In genomic region chrX:112043997-112044396, GRCh38 we compare ENCODE assay signal across 11 cellular contexts. TPM values are rescaled to one million over a fixed set of nuclear protein-coding genes. Genes with fewer than 3 reads are reported as not detected.
DNase-seq lines count a peak whose midpoint lies in the region; ATAC-seq, FAIRE-seq and TF ChIP-seq lines count a peak whose summit lies in the region.
"Had no signal": no experiment of that assay in that cellular context is flagged by ENCODE, and none has a peak within 500 bp of the region (broad histone marks: within the 10 kb centered on the region; RNA-seq: fewer than 3 reads in every experiment).

No MANE protein-coding gene starts in this region.

- intact Hi-C loops in OCI-LY7 (cut with micrococcal nuclease; ENCODE audit: unreplicated experiment), result no loop called here
- intact Hi-C loops in posterior cingulate gyrus (cut with DNase I), result loop anchor here (10.0 kb wide), 1 partner anchor 601 kb away; no protein-coding TSS in a partner anchor

- H3K4me3 ChIP-seq in A549 (no peak overlapping the region), OCI-LY7 (ENCODE audit: low read depth, low read length, poor library complexity, severe bottlenecking) (no peak overlapping the region), fibroblast of villous mesenchyme (ENCODE audit: low read depth, low read length) (no peak overlapping the region)
- H3K4me3 ChIP-seq: heart left ventricle, MG63 had no signal

- H3K4me1 ChIP-seq in A549 (no peaks in the 10 kb centered on the region), OCI-LY7 (ENCODE audit: insufficient read depth, low read length, poor library complexity, severe bottlenecking) (no peaks in the 10 kb centered on the region)
- H3K4me1 ChIP-seq: heart left ventricle had no signal

- H3K4me2 ChIP-seq in A549, result no peak overlapping the region
- no peak overlapping the region for H3K4me2 ChIP-seq in OCI-LY7 (ENCODE audit: low read length)

- POLR2A ChIA-PET in A549 (lab: Yijun Ruan, JAX), result no interaction called here
- POLR2A ChIA-PET in OCI-LY7 (lab: Charles Lee), result interaction anchor here (0.6 kb wide), 1 partner anchor 905 kb away, joined by 4 read pairs; no protein-coding TSS in a partner anchor

- TF ChIP-seq RAD21 in A549 (conservative IDR thresholded peaks at IDR 0.05 in 1 of 2, IDR thresholded peaks at IDR 0.05 in 1 of 2), result peak; percentile 39 to 46; a peak in 3 of 5 replicates

- no peaks in the 10 kb centered on the region for H3K79me2 ChIP-seq in OCI-LY7 (ENCODE audit: insufficient read depth, low read depth, low read length)

- no peak for FAIRE-seq in A549 (lab: Jason Lieb, UNC)

- no peak for TF ChIP-seq EP300 in A549 (IDR thresholded peaks at IDR 0.05)

- peak in 1 of 2 experiments; percentile 34 for DNase-seq in A549 (ENCODE audit: low read depth in 1 of 2, low spot score in 1 of 2)
- DNase-seq in OCI-LY7 (ENCODE audit: low spot score), result peak; percentile 2
- DNase-seq in fibroblast of villous mesenchyme (ENCODE audit: low read depth), result peak; percentile 0
- DNase-seq in DMS79 (lab: John Stamatoyannopoulos, UW), result no peak
- no peak for DNase-seq in COR-L47 (lab: John Stamatoyannopoulos, UW)
- no peak for DNase-seq in posterior cingulate gyrus
- DNase-seq: heart left ventricle, MG63, Right ventricle myocardium superior had no signal

- BruUV-seq in OCI-LY7 (replicated peaks; lab: Mats Ljungman, UMichigan), result no TSS peak

- TF ChIP-seq CTCF in A549 (IDR thresholded peaks at IDR 0.05) (peak; percentile 37), GM12873 (IDR thresholded peaks at IDR 0.05; ENCODE audit: insufficient read depth, low read depth, low read length, missing control alignments) (peak; percentile 37), OCI-LY7 (conservative IDR thresholded peaks at IDR 0.05; ENCODE audit: low read length) (peak; percentile 64), fibroblast of villous mesenchyme (IDR thresholded peaks at IDR 0.05; ENCODE audit: insufficient read depth, low read depth, low read length) (peak; percentile 13)

- TF ChIP-seq POLR2A in A549 (IDR thresholded peaks at IDR 0.05; ENCODE audit: low read length), result no peak

- H3K27ac ChIP-seq in A549 (no peak overlapping the region), OCI-LY7 (ENCODE audit: low read depth, low read length, poor library complexity, severe bottlenecking) (no peak overlapping the region)
- H3K27ac ChIP-seq: heart left ventricle had no signal

- no peaks in the 10 kb centered on the region for H3K9me2 ChIP-seq in OCI-LY7 (ENCODE audit: insufficient read depth, low read length)

- ATAC-seq in A549 (no peak), HG03439 (IDR thresholded peaks at IDR 0.05; ENCODE audit: unreplicated experiment) (no peak)
- ATAC-seq: heart left ventricle had no signal

- H2AFZ ChIP-seq in OCI-LY7 (ENCODE audit: low read length), result no peak overlapping the region

- no peaks in the 10 kb centered on the region for H4K20me1 ChIP-seq in OCI-LY7 (ENCODE audit: insufficient read depth, low read length)

- H3K9me3 ChIP-seq in A549 (no peaks in the 10 kb centered on the region), OCI-LY7 (ENCODE audit: low read length) (no peaks in the 10 kb centered on the region)
- H3K9me3 ChIP-seq: heart left ventricle, MG63 had no signal

- CTCF ChIA-PET in A549 (lab: Yijun Ruan, JAX), result interaction anchor here (0.9 kb wide), 1 partner anchor 174 kb away, joined by 3 read pairs; no protein-coding TSS in a partner anchor
- CTCF ChIA-PET in OCI-LY7 (lab: Charles Lee; ENCODE audit: unreplicated experiment), result no interaction called here

- no peaks in the 10 kb centered on the region for H3K36me3 ChIP-seq in OCI-LY7 (ENCODE audit: insufficient read depth, low read length)
- H3K36me3 ChIP-seq: heart left ventricle, MG63 had no signal

- 5% methylated on average over 1 of the region's 1 CpG for WGBS in A549 (ENCODE audit: missing lambda C conversion rate)

TF ChIP-seq in A549, 52 proteins besides CTCF, POLR2A, EP300 and RAD21:
- TF ChIP-seq CBX2 (IDR thresholded peaks at IDR 0.05; ENCODE audit: borderline replicate concordance, low read depth) (no peak), CEBPB (IDR thresholded peaks at IDR 0.05) (no peak), EHF (CRISPR knock-in tag; IDR thresholded peaks at IDR 0.05) (no peak), USF2 (IDR thresholded peaks at IDR 0.05) (no peak), ZNF302 (CRISPR knock-in tag; IDR thresholded peaks at IDR 0.05) (no peak), FOSL2 (IDR thresholded peaks at IDR 0.05) (no peak), FOSL2 (CRISPR knock-in tag; IDR thresholded peaks at IDR 0.05) (no peak), SMC3 (IDR thresholded peaks at IDR 0.05) (peak; percentile 24; the same call in 1 of the 3 replicates), CHD4 (IDR thresholded peaks at IDR 0.05; ENCODE audit: borderline replicate concordance) (no peak)

RNA-seq across cellular contexts. Expression of gene TRPC5, which starts 38.6 kb away (rescaled TPM):
- polyA plus RNA-seq in A549 (2011; rRNA removed) (not detected in 2 replicates), A549 (2017; fragmentation: RNase III; extraction: RNeasy Plus Mini Kit Qiagen cat#74134 plus additional on column Dnase treatment) (not detected in 3 replicates)
- not detected in 2 replicates for polyA plus RNA-seq in A549 (2012; cell fraction: cytosol; rRNA removed)
- not detected in 2 replicates for polyA plus RNA-seq in A549 (2012; cell fraction: nucleus; rRNA removed)
- not detected in 2 replicates for polyA minus RNA-seq in A549 (2011; rRNA and poly(A)+ RNA removed)
- total RNA-seq in OCI-LY7 (2014; rRNA removed; shearing (Covaris generic)), result not detected in 2 replicates
- total RNA-seq in OCI-LY7 (2022) (not detected in 2 replicates), fibroblast of villous mesenchyme (under 0.01 TPM in 1 of 2 replicates, not detected in the other)
- total RNA-seq: heart left ventricle, Right ventricle myocardium superior had no signal
- polyA plus RNA-seq: heart left ventricle had no signal

RNA-seq across cellular contexts. Expression of gene RTL4, which starts 38.8 kb away (rescaled TPM):
- polyA plus RNA-seq in A549 (2011; rRNA removed), result not detected in 2 replicates
- not detected in 2 replicates for polyA plus RNA-seq in A549 (2012; cell fraction: cytosol; rRNA removed)
- not detected in 2 replicates for polyA plus RNA-seq in A549 (2012; cell fraction: nucleus; rRNA removed)
- polyA plus RNA-seq in A549 (2017; fragmentation: RNase III; extraction: RNeasy Plus Mini Kit Qiagen cat#74134 plus additional on column Dnase treatment), result not detected in 3 replicates
- polyA minus RNA-seq in A549 (2011; rRNA and poly(A)+ RNA removed), result not detected in 2 replicates
- not detected in 2 replicates for total RNA-seq in OCI-LY7 (2014; rRNA removed; shearing (Covaris generic))
- not detected in 2 replicates for total RNA-seq in OCI-LY7 (2022)
- not detected in 2 replicates for total RNA-seq in fibroblast of villous mesenchyme
- total RNA-seq: heart left ventricle, Right ventricle myocardium superior had no signal
- polyA plus RNA-seq: heart left ventricle had no signal

Comparison
In these comparisons a context has a peak if more than half of its experiments do, and no peak if none do; other contexts are left out.
1. DNase-seq: peak in OCI-LY7 (single experiment) and fibroblast of villous mesenchyme (single experiment); none in DMS79 (single experiment), COR-L47 (single experiment) and posterior cingulate gyrus (0 of 10).
2. CTCF ChIP-seq: peak in every context shown above with its lines; median percentile 64 in OCI-LY7; 37 in A549; 37 in GM12873; 13 in fibroblast of villous mesenchyme.